Comparison of ENCODE assay signal across 10 cellular contexts in genomic region chr12:121009744-121010143, GRCh38. TPM values are rescaled to one million over a fixed set of nuclear protein-coding genes. Genes with fewer than 3 reads are reported as not detected.
A peak's percentile ranks its signal among the peaks of the same experiment; 100 is the strongest.
DNase-seq lines count a peak whose midpoint lies in the region; ATAC-seq, FAIRE-seq and TF ChIP-seq lines count a peak whose summit lies in the region.
"Had no signal": no experiment of that assay in that cellular context is flagged by ENCODE, and none has a peak within 500 bp of the region (broad histone marks: within the 10 kb centered on the region; RNA-seq: fewer than 3 reads in every experiment).

No MANE protein-coding gene starts in this region.

- H3K9me3 Mint-ChIP-seq in WTC11: no peaks in the 10 kb centered on the region

- CTCF ChIA-PET in AG04450 (lab: Charles Lee): interaction anchor here (0.5 to 2.2 kb wide), 9 partner anchors 38 to 897 kb away, joined by 3 to 10 read pairs (median 4); no protein-coding TSS in a partner anchor
- CTCF ChIA-PET in IMR-90 (lab: Yijun Ruan, JAX): no interaction called here
- CTCF ChIA-PET in WTC11 (lab: Charles Lee): interaction anchor here (0.6 to 1.8 kb wide), 18 partner anchors 14 to 409 kb away, joined by 3 to 11 read pairs (median 3); partner anchors contain the start of genes CABP1 and HNF1A

- H2AK5ac ChIP-seq in IMR-90 (ENCODE audit: low read depth, low read length): no peak overlapping the region

- TF ChIP-seq POLR2A in IMR-90 (IDR thresholded peaks at IDR 0.05; ENCODE audit: low read depth, low read length): no peak

- no peak overlapping the region for H2AFZ ChIP-seq in IMR-90 (replicated peaks; ENCODE audit: low read length, poor library complexity)

- no TSS peak for BruUV-seq in IMR-90 (replicated peaks; lab: Mats Ljungman, UMichigan)

- H3K23ac ChIP-seq in IMR-90 (ENCODE audit: low read depth, low read length): no peak overlapping the region

- ATAC-seq in IMR-90 (ENCODE audit: low read depth) (peak; percentile 79), WTC11 (peak; percentile 85), HG02852 (IDR thresholded peaks at IDR 0.05; ENCODE audit: unreplicated experiment) (no peak), HG03378 (IDR thresholded peaks at IDR 0.05; ENCODE audit: unreplicated experiment) (no peak)

- H3K36me3 Mint-ChIP-seq in WTC11: peaks cover 45% of the 10 kb centered on the region

- no peak overlapping the region for H2BK15ac ChIP-seq in IMR-90 (ENCODE audit: low read depth, low read length)

- intact Hi-C loops in IMR-90 (cut with micrococcal nuclease): loop anchor here (5.0 kb wide), 1 partner anchor 427 kb away; the partner anchor contains the start of gene POP5
- intact Hi-C loops in kidney (cut with DNase I): no loop called here

- peaks cover 30% of the 10 kb centered on the region for H3K36me3 ChIP-seq in IMR-90 (ENCODE audit: control insufficient read depth, insufficient read depth, low read length)
- peaks cover 8 to 13% of the 10 kb centered on the region in 2 donors for H3K36me3 ChIP-seq in kidney (ENCODE audit: control insufficient read depth in 1 of 2, insufficient read depth in 2 of 2, low read length in 2 of 2)

- no peak overlapping the region for H4K5ac ChIP-seq in IMR-90 (ENCODE audit: low read depth, low read length)

- H2BK20ac ChIP-seq in IMR-90 (ENCODE audit: low read depth, low read length): no peak overlapping the region

- no peak overlapping the region for H4K91ac ChIP-seq in IMR-90 (ENCODE audit: insufficient read depth, low read depth, low read length)

- no peak overlapping the region for H3K4me3 Mint-ChIP-seq in WTC11

- H4K20me1 ChIP-seq in IMR-90 (ENCODE audit: insufficient read depth, low read length): no peaks in the 10 kb centered on the region

- no peaks in the 10 kb centered on the region for H3K27me3 Mint-ChIP-seq in WTC11 (ENCODE audit: low read depth)

- H3K79me1 ChIP-seq in IMR-90 (ENCODE audit: low read depth in 1 of 2, low read length in 2 of 2): peaks cover under 1 to 2% of the 10 kb centered on the region in 2 experiments

- H2AK9ac ChIP-seq in IMR-90 (replicated peaks; ENCODE audit: low read depth, low read length, poor library complexity): no peak overlapping the region

- H3K27ac Mint-ChIP-seq in WTC11: no peak overlapping the region

- H3K4me1 Mint-ChIP-seq in WTC11: peaks cover 4% of the 10 kb centered on the region

- H3K4me3 ChIP-seq in AG04450 (ENCODE audit: low read depth, low read length): no peak overlapping the region
- H3K4me3 ChIP-seq in IMR-90 (ENCODE audit: insufficient read depth, low read depth, low read length): no peak overlapping the region
- H3K4me3 ChIP-seq in kidney (ENCODE audit: low read length in 2 of 2): no peak overlapping the region

- no peaks in the 10 kb centered on the region for H3K27me3 ChIP-seq in AG04450 (ENCODE audit: control insufficient read depth, insufficient read depth, low read length)
- no peaks in the 10 kb centered on the region for H3K27me3 ChIP-seq in IMR-90 (ENCODE audit: control insufficient read depth, insufficient read depth, low read length)

- no peak overlapping the region for H3K14ac ChIP-seq in IMR-90 (replicated peaks; ENCODE audit: low read depth, low read length)

- H3K4me1 ChIP-seq in IMR-90 (ENCODE audit: control insufficient read depth, insufficient read depth, low read length) (no peaks in the 10 kb centered on the region), kidney (ENCODE audit: control insufficient read depth in 1 of 2, insufficient read depth in 1 of 2, low read depth in 1 of 2, low read length in 2 of 2) (no peaks in the 10 kb centered on the region)

- no peak for FAIRE-seq in kidney (lab: Jason Lieb, UNC)

- H2BK5ac ChIP-seq in IMR-90 (ENCODE audit: low read depth, low read length, poor library complexity, severe bottlenecking): no peak overlapping the region

- no peak overlapping the region for H3K4ac ChIP-seq in IMR-90 (ENCODE audit: low read depth, low read length)

- H3K9me3 ChIP-seq in AG04450 (ENCODE audit: control insufficient read depth, insufficient read depth, low read length): no peaks in the 10 kb centered on the region
- no peaks in the 10 kb centered on the region for H3K9me3 ChIP-seq in IMR-90 (ENCODE audit: control insufficient read depth, insufficient read depth, low read length)
- no peaks in the 10 kb centered on the region for H3K9me3 ChIP-seq in kidney (ENCODE audit: control insufficient read depth in 1 of 2, low read length in 2 of 2)

- no peak overlapping the region for H3K56ac ChIP-seq in IMR-90 (ENCODE audit: extremely low read depth, insufficient read depth, low read length)

- 60% methylated on average over 1 of the region's 10 CpGs; no CpG with 5 or more reads in 1 of the 2 experiments for WGBS in IMR-90 (ENCODE audit: extremely low coverage in 2 of 2, insufficient read length in 1 of 2), 2 experiments

- no peak overlapping the region for H3K18ac ChIP-seq in IMR-90 (ENCODE audit: low read depth, low read length)

- POLR2A ChIA-PET in AG04450 (lab: Yijun Ruan, JAX): no interaction called here
- POLR2A ChIA-PET in IMR-90 (lab: Charles Lee; ENCODE audit: unreplicated experiment): no interaction called here
- POLR2A ChIA-PET in WTC11 (lab: Charles Lee): no interaction called here

- in situ Hi-C loops in IMR-90 (cut with MboI; ENCODE audit: low sequenced_read_pairs): no loop called here

- H3K9ac ChIP-seq in IMR-90 (ENCODE audit: low read depth, low read length): no peak overlapping the region
- H3K9ac ChIP-seq in kidney (ENCODE audit: low read length in 2 of 2): no peak overlapping the region

- peak; percentile 56 for TF ChIP-seq CTCF in AG04450 (IDR thresholded peaks at IDR 0.05; ENCODE audit: low read depth, low read length)
- peak; percentile 56 for TF ChIP-seq CTCF in IMR-90 (conservative IDR thresholded peaks at IDR 0.05; ENCODE audit: low read depth, low read length)
- TF ChIP-seq CTCF in WTC11 (IDR thresholded peaks at IDR 0.05): no peak; the same call in 1 of the 2 replicates
- peak; percentile 72 for TF ChIP-seq CTCF in kidney (IDR thresholded peaks at IDR 0.05; ENCODE audit: borderline replicate concordance, extremely low read depth, insufficient read depth)

- H3K4me2 ChIP-seq in IMR-90 (ENCODE audit: low read depth, low read length): no peak overlapping the region

- dilution Hi-C loops in IMR-90 (cut with HindIII; ENCODE audit: low sequenced_read_pairs, unreplicated experiment): no loop called here

- H3K9me1 ChIP-seq in IMR-90 (ENCODE audit: insufficient read depth, low read length): 0 out of 2 replicates have a peak, but pooled peaks cover 1% of the 10 kb centered on the region

- H3K27ac ChIP-seq in AG04450 (ENCODE audit: low read depth, low read length) (no peak overlapping the region), IMR-90 (ENCODE audit: insufficient read depth, low read length) (no peak overlapping the region), kidney (ENCODE audit: low read depth in 2 of 2, low read length in 2 of 2) (no peak overlapping the region)

- TF ChIP-seq RAD21 in IMR-90 (IDR thresholded peaks at IDR 0.05; ENCODE audit: low read length): peak; percentile 50

- no peak overlapping the region for H4K8ac ChIP-seq in IMR-90 (ENCODE audit: low read depth in 2 of 2, low read length in 2 of 2)

- no peak overlapping the region for H2BK120ac ChIP-seq in IMR-90 (ENCODE audit: low read depth, low read length)

- DNase-seq in AG04450 (ENCODE audit: low read depth, low spot score) (no peak), IMR-90 (peak; percentile 42), WTC11 (ENCODE audit: low spot score) (peak; percentile 64), kidney (no peak), DMS153 treated with DMSO at 0.1 percent for 48 hours (lab: John Stamatoyannopoulos, UW; ENCODE audit: unreplicated experiment) (no peak), NCI-H1048 (lab: John Stamatoyannopoulos, UW) (no peak)

TF ChIP-seq in IMR-90, 13 proteins besides CTCF, POLR2A, EP300 and RAD21:
- no peak for TF ChIP-seq SMC3 (IDR thresholded peaks at IDR 0.05; ENCODE audit: low read depth, low read length)
- TF ChIP-seq FOS (IDR thresholded peaks at IDR 0.05; ENCODE audit: low read depth, low read length): no peak
TF ChIP-seq in IMR-90: peak in this region for 0.

TF ChIP-seq in WTC11, 78 proteins besides CTCF, POLR2A, EP300 and RAD21 (continues in another document):
- TF ChIP-seq TEAD1 (CRISPR knock-in tag; IDR thresholded peaks at IDR 0.05) (peak; percentile 86; the same call in 1 of the 2 replicates), HMGA2 (CRISPR knock-in tag; IDR thresholded peaks at IDR 0.05) (no peak), USF2 (CRISPR knock-in tag; IDR thresholded peaks at IDR 0.05) (no peak)

RNA-seq across cellular contexts. Expression of gene C12orf43, which starts 6.5 kb away (rescaled TPM):
- 13.6 and 13.8 TPM in 2 replicates for polyA plus RNA-seq in AG04450 (2011; rRNA removed)
- polyA minus RNA-seq in AG04450 (2011; rRNA and poly(A)+ RNA removed): 7.1 and 7.6 TPM in 2 replicates
- 12.5 and 18.3 TPM in 2 replicates for total RNA-seq in IMR-90 (2012; rRNA removed)
- 13.5 and 17.7 TPM in 2 replicates for polyA plus RNA-seq in IMR-90 (2012; rRNA removed)
- polyA plus RNA-seq in IMR-90 (2012; cell fraction: cytosol; rRNA removed): 10.0 and 16.4 TPM in 2 replicates
- 8.3 and 11.2 TPM in 2 replicates for polyA plus RNA-seq in IMR-90 (2012; cell fraction: nucleus; rRNA removed; ENCODE audit: low replicate concordance)
- 19.1 to 20.7 TPM (median 19.2 TPM) in 3 replicates for total RNA-seq in WTC11 (2021)
- total RNA-seq in kidney: 15.6 TPM
- 10.3 TPM for polyA plus RNA-seq in kidney (ENCODE audit: insufficient read depth, low read depth, low replicate concordance)

RNA-seq across cellular contexts. Expression of gene OASL, which starts 29.3 kb away (rescaled TPM):
- 0.05 TPM in 2 replicates for polyA plus RNA-seq in AG04450 (2011; rRNA removed)
- polyA minus RNA-seq in AG04450 (2011; rRNA and poly(A)+ RNA removed): 0.14 TPM in 1 of 2 replicates, not detected in the other
- under 0.01 TPM in 2 replicates for total RNA-seq in IMR-90 (2012; rRNA removed)
- 0.05 TPM in 1 of 2 replicates, not detected in the other for polyA plus RNA-seq in IMR-90 (2012; rRNA removed)
- polyA plus RNA-seq in IMR-90 (2012; cell fraction: cytosol; rRNA removed): not detected in 2 replicates
- not detected in 2 replicates for polyA plus RNA-seq in IMR-90 (2012; cell fraction: nucleus; rRNA removed; ENCODE audit: low replicate concordance)
- total RNA-seq in WTC11 (2021): 0.28 TPM in 1 of 3 replicates, not detected in the others
- 1.0 TPM for total RNA-seq in kidney
- 1.0 TPM for polyA plus RNA-seq in kidney (ENCODE audit: insufficient read depth, low read depth, low replicate concordance)

RNA-seq across cellular contexts. Expression of gene HNF1A, which starts 31.4 kb away (rescaled TPM):
- polyA plus RNA-seq in AG04450 (2011; rRNA removed): not detected in 2 replicates
- polyA minus RNA-seq in AG04450 (2011; rRNA and poly(A)+ RNA removed): not detected in 2 replicates
- total RNA-seq in IMR-90 (2012; rRNA removed): under 0.01 TPM in 1 of 2 replicates, not detected in the other
- 0.06 TPM in 1 of 2 replicates, not detected in the other for polyA plus RNA-seq in IMR-90 (2012; rRNA removed)
- 0.03 TPM in 1 of 2 replicates, not detected in the other for polyA plus RNA-seq in IMR-90 (2012; cell fraction: cytosol; rRNA removed)
- 0.02 TPM in 2 replicates for polyA plus RNA-seq in IMR-90 (2012; cell fraction: nucleus; rRNA removed; ENCODE audit: low replicate concordance)
- not detected in 3 replicates for total RNA-seq in WTC11 (2021)
- 6.7 TPM for total RNA-seq in kidney
- 32.4 TPM for polyA plus RNA-seq in kidney (ENCODE audit: insufficient read depth, low read depth, low replicate concordance)
- total RNA-seq: T-helper 2 cell treated with Interferon-gamma antibody and Interleukin-4, amounts not matched to agents 100 ng/mL and 5 ng/mL, for 36 hours; urinary bladder had no signal

Comparison
In these comparisons a context has a peak if more than half of its experiments do, and no peak if none do; other contexts are left out.
1. DNase-seq: peak in IMR-90 (single experiment) and WTC11 (single experiment); none in AG04450 (single experiment), kidney (single experiment), DMS153 treated with DMSO at 0.1 percent for 48 hours (single experiment) and NCI-H1048 (single experiment).
2. ATAC-seq: peak in IMR-90 (single experiment) and WTC11 (single experiment); none in HG02852 (single experiment) and HG03378 (single experiment).